Comparison of ENCODE assay signal across 8 cellular contexts in genomic region chr1:109282497-109282951, GRCh38.
DNase-seq lines count a peak whose midpoint lies in the region; ATAC-seq, FAIRE-seq and TF ChIP-seq lines count a peak whose summit lies in the region.

No MANE protein-coding gene starts in this region.

- H3K4me1 ChIP-seq in RWPE2 (ENCODE audit: insufficient read depth, poor library complexity, severe bottlenecking), result peaks cover 6% of the 10 kb centered on the region

- no peak for FAIRE-seq in RCC 7860 (lab: Jason Lieb, UNC)

- H3K27ac ChIP-seq in RWPE2 (ENCODE audit: poor library complexity, severe bottlenecking), result peak overlapping the region; percentile 59

- DNase-seq in GM12864 (ENCODE audit: low read depth), result no peak
- no peak for DNase-seq in RWPE2 (ENCODE audit: low spot score)
- DNase-seq in fibroblast of mammary gland (ENCODE audit: low read depth), result no peak
- no peak for DNase-seq in retinal pigment epithelial cell (ENCODE audit: low read depth)
- no peak for DNase-seq in RCC 7860 (ENCODE audit: low spot score)
- DNase-seq in NCI-H2171 (lab: John Stamatoyannopoulos, UW), result no peak
- DNase-seq in GM03348 (ENCODE audit: low spot score), result no peak

- H3K4me3 ChIP-seq in GM12864 (ENCODE audit: low read depth, low read length), result peak overlapping the region; percentile 61
- H3K4me3 ChIP-seq in RWPE2 (ENCODE audit: severe bottlenecking), result peak overlapping the region; percentile 70
- H3K4me3 ChIP-seq in fibroblast of mammary gland (ENCODE audit: control insufficient read depth, low read depth, low read length), result peak overlapping the region; percentile 87
- H3K4me3 ChIP-seq in retinal pigment epithelial cell (ENCODE audit: low read length), result peak overlapping the region; percentile 88

- TF ChIP-seq CTCF in GM12864 (IDR thresholded peaks at IDR 0.05; ENCODE audit: low read depth, low read length, missing control alignments) (no peak), RWPE2 (IDR thresholded peaks at IDR 0.05; ENCODE audit: poor library complexity, severe bottlenecking) (no peak), fibroblast of mammary gland (conservative IDR thresholded peaks at IDR 0.05; ENCODE audit: control insufficient read depth, insufficient read depth, low read depth, low read length) (no peak), retinal pigment epithelial cell (conservative IDR thresholded peaks at IDR 0.05; ENCODE audit: low read depth, low read length) (no peak)

- ATAC-seq in RWPE2 (ENCODE audit: low read depth) (peak; percentile 57), GM19397 (IDR thresholded peaks at IDR 0.05; ENCODE audit: unreplicated experiment) (no peak)

- H3K36me3 ChIP-seq in RWPE2 (ENCODE audit: low read depth), result peaks cover 33% of the 10 kb centered on the region

- no peaks in the 10 kb centered on the region for H3K9me3 ChIP-seq in RWPE2 (ENCODE audit: severe bottlenecking)

- no peaks in the 10 kb centered on the region for H3K27me3 ChIP-seq in RWPE2 (ENCODE audit: insufficient read depth, poor library complexity, severe bottlenecking)
